ENCODE assay signal across 23 cellular contexts in genomic region chr20:45873409-45874116, GRCh38. TPM values are rescaled to one million over a fixed set of nuclear protein-coding genes. Genes with fewer than 3 reads are reported as not detected.
DNase-seq lines count a peak whose midpoint lies in the region; ATAC-seq and TF ChIP-seq lines count a peak whose summit lies in the region.
"Had no signal": no experiment of that assay in that cellular context is flagged by ENCODE, and none has a peak within 500 bp of the region (broad histone marks: within the 10 kb centered on the region; RNA-seq: fewer than 3 reads in every experiment).

No MANE protein-coding gene starts in this region.

- no peak overlapping the region for H3K4me3 Mint-ChIP-seq in neural progenitor cell
- H3K4me3 Mint-ChIP-seq: CD4-positive, alpha-beta T cell had no signal

- H3K27ac ChIP-seq in neural progenitor cell, result no peak overlapping the region
- H3K27ac ChIP-seq: BLaER1, Peyer's patch, SK-N-MC had no signal

- H3K4me1 Mint-ChIP-seq in neural progenitor cell, result no peaks in the 10 kb centered on the region

- no peak overlapping the region for H2AFZ ChIP-seq in neural progenitor cell (replicated peaks)

- no peak overlapping the region for H3K4me2 ChIP-seq in neural progenitor cell
- H3K4me2 ChIP-seq: BLaER1 had no signal

- no peaks in the 10 kb centered on the region for H3K9me3 ChIP-seq in neural progenitor cell (ENCODE audit: low read depth)
- H3K9me3 ChIP-seq: BLaER1, Peyer's patch had no signal

- no peaks in the 10 kb centered on the region for H3K27me3 ChIP-seq in neural progenitor cell
- H3K27me3 ChIP-seq: BLaER1, Peyer's patch had no signal

- H3F3A ChIP-seq in neural progenitor cell (ENCODE audit: low read depth), result no peaks in the 10 kb centered on the region

- peak overlapping the region; percentile 46 for H3K27ac Mint-ChIP-seq in neural progenitor cell
- H3K27ac Mint-ChIP-seq: CD4-positive, alpha-beta T cell had no signal

- no peaks in the 10 kb centered on the region for H3K36me3 ChIP-seq in neural progenitor cell

- no peak for TF ChIP-seq POLR2A in erythroblast (IDR thresholded peaks at IDR 0.05; ENCODE audit: low read length)

- no peaks in the 10 kb centered on the region for H3K27me3 Mint-ChIP-seq in neural progenitor cell (ENCODE audit: insufficient read depth, low read depth)
- H3K27me3 Mint-ChIP-seq: CD4-positive, alpha-beta T cell had no signal

- no peaks in the 10 kb centered on the region for H3K4me1 ChIP-seq in neural progenitor cell
- H3K4me1 ChIP-seq: BLaER1, Peyer's patch had no signal

- H3K9me3 Mint-ChIP-seq in neural progenitor cell, result no peaks in the 10 kb centered on the region
- H3K9me3 Mint-ChIP-seq: CD4-positive, alpha-beta T cell had no signal

- no peaks in the 10 kb centered on the region for H4K20me1 ChIP-seq in neural progenitor cell (ENCODE audit: low read depth)

- H3K36me3 Mint-ChIP-seq in neural progenitor cell, result no peaks in the 10 kb centered on the region

- no peaks in the 10 kb centered on the region for H3K79me2 ChIP-seq in neural progenitor cell (ENCODE audit: low read depth)

- no peak overlapping the region for H3K4me3 ChIP-seq in neural progenitor cell
- H3K4me3 ChIP-seq: BLaER1, GM12878, Peyer's patch, SK-N-MC had no signal

- DNase-seq in ELR (ENCODE audit: low read depth) (peak; percentile 63), M059J (ENCODE audit: low read depth) (peak; percentile 40), erythroblast (lab: John Stamatoyannopoulos, UW) (peak; percentile 41 to 76), neural progenitor cell (ENCODE audit: low spot score) (no peak), NCI-H2227 (lab: John Stamatoyannopoulos, UW; ENCODE audit: unreplicated experiment) (no peak)
- DNase-seq: CD4-positive, alpha-beta T cell; GDM1; KG1; MM.1S; NCI-H1048; NCI-H1417; NCI-H1694; NCI-H2029 treated with DMSO at 0.1 percent for 48 hours; NCI-H2227 treated with DMSO at 0.1 percent for 48 hours; NCI-H69; Peyer's patch; SIG-M5 had no signal

- no peak overlapping the region for H3K9ac ChIP-seq in neural progenitor cell
- H3K9ac ChIP-seq: BLaER1 had no signal

- ATAC-seq in HG02642 (IDR thresholded peaks at IDR 0.05; ENCODE audit: poor library complexity, unreplicated experiment), result no peak
- ATAC-seq in HG03520 (IDR thresholded peaks at IDR 0.05; ENCODE audit: unreplicated experiment), result no peak
- ATAC-seq: GM12878 had no signal

- no peak for TF ChIP-seq CTCF in neural progenitor cell (IDR thresholded peaks at IDR 0.05)

RNA-seq across cellular contexts. Expression of gene ZSWIM1, which starts 7.5 kb away (rescaled TPM):
- total RNA-seq in M059J (2014; rRNA removed; shearing (Covaris generic)), result 11.2 and 19.8 TPM in 2 replicates
- total RNA-seq in neural progenitor cell (ENCODE audit: low replicate concordance), result 10.7 and 16.6 TPM in 2 replicates

RNA-seq across cellular contexts. Expression of gene SPATA25, which starts 13.9 kb away (rescaled TPM):
- 0.52 TPM in 1 of 2 replicates, not detected in the other for total RNA-seq in M059J (2014; rRNA removed; shearing (Covaris generic))
- 0.43 and 0.54 TPM in 2 replicates for total RNA-seq in neural progenitor cell (ENCODE audit: low replicate concordance)
- total RNA-seq: Daoy had no signal

RNA-seq across cellular contexts. Expression of gene ZSWIM3, which starts 16.1 kb away (rescaled TPM):
- total RNA-seq in M059J (2014; rRNA removed; shearing (Covaris generic)), result 8.6 and 12.0 TPM in 2 replicates
- 3.7 and 5.4 TPM in 2 replicates for total RNA-seq in neural progenitor cell (ENCODE audit: low replicate concordance)

RNA-seq across cellular contexts. Expression of gene ACOT8, which starts 16.4 kb away (rescaled TPM):
- total RNA-seq in M059J (2014; rRNA removed; shearing (Covaris generic)), result 102 and 117 TPM in 2 replicates
- total RNA-seq in neural progenitor cell (ENCODE audit: low replicate concordance), result 13.4 and 26.1 TPM in 2 replicates

RNA-seq across cellular contexts. Expression of gene NEURL2, which starts 17.4 kb away (rescaled TPM):
- total RNA-seq in M059J (2014; rRNA removed; shearing (Covaris generic)), result 3.1 and 6.0 TPM in 2 replicates
- total RNA-seq in neural progenitor cell (ENCODE audit: low replicate concordance), result 0.24 and 1.2 TPM in 2 replicates

Comparison
In these comparisons a context has a peak if more than half of its experiments do, and no peak if none do; other contexts are left out.
1. DNase-seq: peak in ELR (single experiment), M059J (single experiment) and erythroblast (2 of 2); none in neural progenitor cell (single experiment) and NCI-H2227 (single experiment).